Comparison of ENCODE assay signal across 8 cellular contexts in genomic region chrX:47619486-47620302, GRCh38. TPM values are rescaled to one million over a fixed set of nuclear protein-coding genes. Genes with fewer than 3 reads are reported as not detected.
DNase-seq lines count a peak whose midpoint lies in the region; ATAC-seq and TF ChIP-seq lines count a peak whose summit lies in the region.

TSS of gene SYN1 (minus strand) at chrX:47619857. CDS start at chrX:47619728, 129 bp downstream.

- no peak within 1 kb of the TSS for H3K27ac Mint-ChIP-seq in endodermal cell

- H3K9ac ChIP-seq in endodermal cell (ENCODE audit: extremely low read depth, low read length, poor library complexity, severe bottlenecking) = no peak within 1 kb of the TSS

- H3K27me3 ChIP-seq in endodermal cell (ENCODE audit: control insufficient read depth, insufficient read depth, low read length, poor library complexity, severe bottlenecking) = no peaks in the 10 kb centered on the region

- no peaks in the 10 kb centered on the region for H3K36me3 ChIP-seq in endodermal cell (ENCODE audit: control insufficient read depth, insufficient read depth, low read length)
- H3K36me3 ChIP-seq in mesodermal cell (ENCODE audit: control insufficient read depth, insufficient read depth, low read length) = no peaks in the 10 kb centered on the region

- no peak for TF ChIP-seq CTCF in endodermal cell (conservative IDR thresholded peaks at IDR 0.05)

- WGBS in endodermal cell (ENCODE audit: insufficient coverage in 1 of 2, insufficient read length in 1 of 2), 2 experiments = 2 to 20% methylated on average over 1 to 71 of the region's 88 CpGs
- 2 to 3% methylated on average over 26 to 46 of the region's 88 CpGs for WGBS in mesodermal cell (ENCODE audit: insufficient coverage in 2 of 2), 2 experiments

- peak within 1 kb of the TSS; percentile 39 for H3K4me3 Mint-ChIP-seq in endodermal cell

- H3K27ac ChIP-seq in endodermal cell (ENCODE audit: low read depth, low read length) (no peak within 1 kb of the TSS), mesodermal cell (ENCODE audit: low read depth, low read length, severe bottlenecking) (no peak within 1 kb of the TSS)

- peak; percentile 29 for DNase-seq in NCI-H82 treated with DMSO at 0.1 percent for 48 hours (lab: John Stamatoyannopoulos, UW; ENCODE audit: unreplicated experiment)
- peak; percentile 37 for DNase-seq in activated CD8-positive, alpha-beta memory T cell treated with anti-CD3 and anti-CD28 coated beads, Interleukin-2, amount 50 U/mL, for 24 hours (ENCODE audit: extremely low read depth)
- peak; percentile 88 for DNase-seq in endodermal cell
- peak; percentile 60 for DNase-seq in stimulated activated CD8-positive, alpha-beta memory T cell treated with anti-CD3 and anti-CD28 coated beads, Interleukin-15, amount 100 ng/mL, for 24 hours (ENCODE audit: low read depth)

- H3K9me3 ChIP-seq in endodermal cell (ENCODE audit: control insufficient read depth, low read length) = no peaks in the 10 kb centered on the region
- no peaks in the 10 kb centered on the region for H3K9me3 ChIP-seq in mesodermal cell (ENCODE audit: control insufficient read depth, low read length)

- H3K4me1 Mint-ChIP-seq in endodermal cell = no peaks in the 10 kb centered on the region

- H3K4me1 ChIP-seq in endodermal cell (ENCODE audit: control insufficient read depth, insufficient read depth, low read length) (no peaks in the 10 kb centered on the region), mesodermal cell (ENCODE audit: control insufficient read depth, insufficient read depth, low read length, poor library complexity, severe bottlenecking) (no peaks in the 10 kb centered on the region)

- no peaks in the 10 kb centered on the region for H3K36me3 Mint-ChIP-seq in endodermal cell (ENCODE audit: low read depth)

- H3K4me3 ChIP-seq in endodermal cell (ENCODE audit: low read length) (peak within 1 kb of the TSS; percentile 53), mesodermal cell (ENCODE audit: extremely low read depth, insufficient read depth, low read length, poor library complexity, severe bottlenecking) (peak within 1 kb of the TSS; percentile 25)

- H3K27me3 Mint-ChIP-seq in endodermal cell (ENCODE audit: insufficient read depth) = peaks cover 34% of the 10 kb centered on the region

- H3K9me3 Mint-ChIP-seq in endodermal cell = peaks cover 66% of the 10 kb centered on the region

- peak; percentile 53 for ATAC-seq in GM18861 (IDR thresholded peaks at IDR 0.05; ENCODE audit: unreplicated experiment)
- ATAC-seq in HG03460 (IDR thresholded peaks at IDR 0.05; ENCODE audit: unreplicated experiment) = peak; percentile 67
- ATAC-seq in HG03378 (IDR thresholded peaks at IDR 0.05; ENCODE audit: unreplicated experiment) = no peak

RNA-seq across cellular contexts. Expression of gene SYN1, which starts in this region (rescaled TPM):
- total RNA-seq in endodermal cell = 1 to 10 TPM; 4.9 to 5.3 TPM
- 5.5 TPM for polyA plus RNA-seq in endodermal cell (2013, experiment 1 of 2)
- 4.5 TPM for polyA plus RNA-seq in endodermal cell (2013, experiment 2 of 2)
- 2.8 TPM for polyA plus RNA-seq in mesodermal cell (2013, experiment 1 of 2)
- 4.9 TPM for polyA plus RNA-seq in mesodermal cell (2013, experiment 2 of 2)

Comparison
In these comparisons a context has a peak if more than half of its experiments do, and no peak if none do; other contexts are left out.
1. DNase-seq: peak in every context shown above with its lines; median percentile 88 in endodermal cell; 60 in stimulated activated CD8-positive, alpha-beta memory T cell treated with anti-CD3 and anti-CD28 coated beads, Interleukin-15, amount 100 ng/mL, for 24 hours; 37 in activated CD8-positive, alpha-beta memory T cell treated with anti-CD3 and anti-CD28 coated beads, Interleukin-2, amount 50 U/mL, for 24 hours; 29 in NCI-H82 treated with DMSO at 0.1 percent for 48 hours.